In genomic region chr16:30068333-30068732, GRCh38 we compare ENCODE assay signal across 1 cellular context.
TF ChIP-seq lines count a peak whose summit lies in the region.

No MANE protein-coding gene starts in this region.

TF ChIP-seq in A549, 52 proteins besides CTCF, POLR2A, EP300 and RAD21:
- TF ChIP-seq JUN (IDR thresholded peaks at IDR 0.05), result 0 out of 5 replicates have a peak, but pooled peaks of 1 of the 2 experiments have one; percentile 3
- no peak for TF ChIP-seq MAFK (IDR thresholded peaks at IDR 0.05; ENCODE audit: partially characterized antibody)
TF ChIP-seq in A549: peak in this region for 1.
